In genomic region chr15:35738370-35738769, GRCh38 we compare ENCODE assay signal across 19 cellular contexts.
DNase-seq lines count a peak whose midpoint lies in the region; ATAC-seq, FAIRE-seq and TF ChIP-seq lines count a peak whose summit lies in the region.
"Had no signal": no experiment of that assay in that cellular context is flagged by ENCODE, and none has a peak within 500 bp of the region (broad histone marks: within the 10 kb centered on the region; RNA-seq: fewer than 3 reads in every experiment).

No MANE protein-coding gene starts in this region.

- CTCF ChIA-PET in mammary epithelial cell (lab: Charles Lee; ENCODE audit: low non-redundant PET): no interaction called here

- H3K4me2 ChIP-seq in mammary epithelial cell (ENCODE audit: insufficient read depth, low read depth, low read length): peak overlapping the region; percentile 18
- peak overlapping the region; percentile 38 for H3K4me2 ChIP-seq in keratinocyte (ENCODE audit: control insufficient read depth, extremely low read depth, insufficient read depth, low read depth, low read length)
- H3K4me2 ChIP-seq: neural progenitor cell, PC-9 had no signal

- ATAC-seq in Right ventricle myocardium inferior: no peak
- ATAC-seq: activated naive CD4-positive, alpha-beta T cell treated with anti-CD3 and anti-CD28 coated beads, Interleukin-2, amount 50 U/mL, for 72 hours; right lobe of liver had no signal

- H2AFZ ChIP-seq in mammary epithelial cell (ENCODE audit: low read depth, low read length): peak overlapping the region; percentile 6
- peak overlapping the region; percentile 20 for H2AFZ ChIP-seq in keratinocyte (ENCODE audit: control insufficient read depth, low read length)
- H2AFZ ChIP-seq: neural progenitor cell, PC-9 had no signal

- peak; percentile 42 for DNase-seq in AG10803 (ENCODE audit: low read depth)
- peak; percentile 83 for DNase-seq in M059J (ENCODE audit: low read depth)
- peak; percentile 65 for DNase-seq in mammary epithelial cell
- DNase-seq in keratinocyte (ENCODE audit: low read depth, low spot score): no peak
- no peak for DNase-seq in NCI-H774 (lab: John Stamatoyannopoulos, UW)
- DNase-seq in Right ventricle myocardium inferior (ENCODE audit: missing footprints): no peak
- no peak for DNase-seq in KG1 (lab: John Stamatoyannopoulos, UW)
- DNase-seq in sigmoid colon: no peak
- DNase-seq: activated T-cell treated with anti-CD3 and anti-CD28 coated beads for 4 hours; NCI-H1417; NCI-H226; right lobe of liver; stimulated activated CD4-positive, alpha-beta T cell treated with anti-CD3 and anti-CD28 coated beads, Interleukin-4, amount 100 ng/mL, for 24 hours; upper lobe of left lung had no signal

- H3K4me3 ChIP-seq in AG10803 (ENCODE audit: low read length) (no peak overlapping the region), mammary epithelial cell (replicated peaks in 1 of 3; ENCODE audit: insufficient read depth in 1 of 3, low read depth in 2 of 3, low read length in 3 of 3) (no peak overlapping the region), keratinocyte (ENCODE audit: control insufficient read depth in 2 of 3, extremely low read depth in 1 of 3, insufficient read depth in 2 of 3, low read depth in 1 of 3, low read length in 3 of 3) (no peak overlapping the region), sigmoid colon (no peak overlapping the region)
- H3K4me3 ChIP-seq: lung, neural progenitor cell, PC-9, right lobe of liver, upper lobe of left lung had no signal

- H3K4me1 ChIP-seq in mammary epithelial cell (ENCODE audit: insufficient read depth, low read length) (peaks cover 15% of the 10 kb centered on the region), keratinocyte (ENCODE audit: control insufficient read depth, extremely low read depth, insufficient read depth, low read length) (peaks cover 8% of the 10 kb centered on the region), sigmoid colon (no peaks in the 10 kb centered on the region)
- H3K4me1 ChIP-seq: neural progenitor cell, upper lobe of left lung had no signal

- no peaks in the 10 kb centered on the region for H4K20me1 ChIP-seq in mammary epithelial cell (ENCODE audit: insufficient read depth, low read length)
- no peaks in the 10 kb centered on the region for H4K20me1 ChIP-seq in keratinocyte (ENCODE audit: control insufficient read depth, extremely low read depth, insufficient read depth, low read length)

- TF ChIP-seq EP300 in sigmoid colon (IDR thresholded peaks at IDR 0.05): no peak

- TF ChIP-seq POLR2A in sigmoid colon (IDR thresholded peaks at IDR 0.05): no peak

- H3K36me3 ChIP-seq in mammary epithelial cell (ENCODE audit: insufficient read depth, low read length): no peaks in the 10 kb centered on the region
- H3K36me3 ChIP-seq in keratinocyte (ENCODE audit: control insufficient read depth in 2 of 2, extremely low read depth in 1 of 2, insufficient read depth in 2 of 2, low read length in 2 of 2): no peaks in the 10 kb centered on the region
- no peaks in the 10 kb centered on the region for H3K36me3 ChIP-seq in sigmoid colon
- H3K36me3 ChIP-seq: neural progenitor cell, right lobe of liver, upper lobe of left lung had no signal

- H3K9ac ChIP-seq in mammary epithelial cell (ENCODE audit: insufficient read depth, low read length) (no peak overlapping the region), keratinocyte (ENCODE audit: control insufficient read depth, extremely low read depth, insufficient read depth, low read length) (no peak overlapping the region)
- H3K9ac ChIP-seq: neural progenitor cell had no signal

- in situ Hi-C loops in mammary epithelial cell (cut with MboI; ENCODE audit: low sequenced_read_pairs in 2 of 2): no loop called here

- no peaks in the 10 kb centered on the region for H3K9me3 ChIP-seq in mammary epithelial cell (replicated peaks; ENCODE audit: insufficient read depth, low read length)
- no peaks in the 10 kb centered on the region for H3K9me3 ChIP-seq in keratinocyte (ENCODE audit: control insufficient read depth, low read depth, low read length)
- no peaks in the 10 kb centered on the region for H3K9me3 ChIP-seq in sigmoid colon
- H3K9me3 ChIP-seq: right lobe of liver, upper lobe of left lung had no signal

- peak; percentile 56 for FAIRE-seq in keratinocyte (lab: Jason Lieb, UNC)
- FAIRE-seq: GM19239 had no signal

- TF ChIP-seq CTCF in AG10803 (conservative IDR thresholded peaks at IDR 0.05; ENCODE audit: low read length) (no peak), mammary epithelial cell (conservative IDR thresholded peaks at IDR 0.05 in 1 of 2, IDR thresholded peaks at IDR 0.05 in 1 of 2; ENCODE audit: extremely low read depth in 1 of 2, insufficient read depth in 1 of 2, low read depth in 1 of 2, low read length in 2 of 2) (no peak), keratinocyte (optimal IDR thresholded peaks at IDR 0.05 in 1 of 3, IDR thresholded peaks at IDR 0.05 in 1 of 3, conservative IDR thresholded peaks at IDR 0.05 in 1 of 3; ENCODE audit: extremely low read depth in 1 of 3, insufficient read depth in 2 of 3, low read length in 3 of 3) (no peak), sigmoid colon (IDR thresholded peaks at IDR 0.05) (no peak)

- no peaks in the 10 kb centered on the region for H3K79me2 ChIP-seq in mammary epithelial cell (ENCODE audit: insufficient read depth, low read length)
- H3K79me2 ChIP-seq in keratinocyte (ENCODE audit: control insufficient read depth, insufficient read depth, low read length): no peaks in the 10 kb centered on the region

- 36% methylated on average over 3 of the region's 3 CpGs for WGBS in mammary epithelial cell (ENCODE audit: low coverage, missing lambda C conversion rate)
- 87 to 93% methylated on average over 3 of the region's 3 CpGs for WGBS in sigmoid colon, 2 donors

- no peaks in the 10 kb centered on the region for H3K9me1 ChIP-seq in keratinocyte (ENCODE audit: control insufficient read depth, extremely low read depth, insufficient read depth, low read length)

- H3K27me3 ChIP-seq in mammary epithelial cell (ENCODE audit: insufficient read depth, low read length): no peaks in the 10 kb centered on the region
- no peaks in the 10 kb centered on the region for H3K27me3 ChIP-seq in keratinocyte (ENCODE audit: control insufficient read depth, extremely low read depth, insufficient read depth, low read length)
- no peaks in the 10 kb centered on the region for H3K27me3 ChIP-seq in sigmoid colon
- H3K27me3 ChIP-seq: neural progenitor cell, right lobe of liver, upper lobe of left lung had no signal

- intact Hi-C loops in mammary epithelial cell (cut with micrococcal nuclease) (no loop called here), Right ventricle myocardium inferior (cut with DNase I) (no loop called here), sigmoid colon (cut with DNase I) (no loop called here)

- dilution Hi-C loops in mammary epithelial cell (cut with HindIII; ENCODE audit: low sequenced_read_pairs) (no loop called here), keratinocyte (cut with MboI; ENCODE audit: extremely low pct_ligation_motif_present, low sequenced_read_pairs) (no loop called here)

- no peak overlapping the region for H3K27ac ChIP-seq in mammary epithelial cell (ENCODE audit: insufficient read depth, low read depth, low read length)
- no peak overlapping the region for H3K27ac ChIP-seq in keratinocyte (ENCODE audit: control insufficient read depth, insufficient read depth, low read length)
- H3K27ac ChIP-seq in sigmoid colon: no peak overlapping the region
- H3K27ac ChIP-seq: neural progenitor cell, PC-9, right lobe of liver, upper lobe of left lung had no signal

- no TSS peak for BruUV-seq in mammary epithelial cell (replicated peaks; lab: Mats Ljungman, UMichigan)

Comparison
In these comparisons a context has a peak if more than half of its experiments do, and no peak if none do; other contexts are left out.
1. DNase-seq: peak in AG10803 (single experiment), M059J (single experiment) and mammary epithelial cell (single experiment); none in keratinocyte (single experiment), NCI-H774 (single experiment), Right ventricle myocardium inferior (single experiment), KG1 (single experiment) and sigmoid colon (single experiment).